Comparison of ENCODE assay signal across 18 cellular contexts in the genomic region with DNA sequence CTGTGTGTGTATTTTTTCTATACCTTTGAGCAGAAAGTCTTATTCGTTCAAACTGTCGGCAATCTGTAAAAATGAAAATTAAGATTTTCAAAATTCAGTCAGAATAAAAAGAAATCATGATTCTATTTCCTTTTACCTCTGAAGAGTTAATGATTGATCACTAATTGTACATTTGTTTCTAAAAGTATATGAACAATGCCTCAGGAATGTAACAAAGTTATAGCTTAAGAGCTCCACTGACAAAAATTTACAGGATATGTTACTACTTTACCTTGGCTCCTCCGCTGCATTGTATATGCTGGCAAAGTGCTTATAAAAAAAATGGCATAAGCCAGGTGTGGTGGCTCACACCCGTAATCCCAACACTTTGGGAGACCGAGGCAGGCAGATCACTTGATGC.
DNase-seq lines count a peak whose midpoint lies in the region; ATAC-seq, FAIRE-seq and TF ChIP-seq lines count a peak whose summit lies in the region.
"Had no signal": no experiment of that assay in that cellular context is flagged by ENCODE, and none has a peak within 500 bp of the region (broad histone marks: within the 10 kb centered on the region; RNA-seq: fewer than 3 reads in every experiment).

No MANE protein-coding gene starts in this region.

- no peak for TF ChIP-seq POLR2A in GM12891 (IDR thresholded peaks at IDR 0.05; ENCODE audit: low read depth, low read length)

- H3K4me1 Mint-ChIP-seq in CD4-positive, alpha-beta T cell (ENCODE audit: low read depth): no peaks in the 10 kb centered on the region
- H3K4me1 Mint-ChIP-seq: CD14-positive monocyte had no signal

- H3K36me3 Mint-ChIP-seq in CD4-positive, alpha-beta T cell (ENCODE audit: low read depth): peaks cover 63% of the 10 kb centered on the region

- H3K27ac ChIP-seq in CD4-positive, alpha-beta T cell (ENCODE audit: low read depth, low read length): no peak overlapping the region
- H3K27ac ChIP-seq: BLaER1, HL-60 had no signal

- no peak for DNase-seq in GM12891 (ENCODE audit: insufficient read length, low spot score)
- peak; percentile 35 for DNase-seq in RCC 7860 (ENCODE audit: low spot score)
- peak; percentile 63 for DNase-seq in kidney tubule cell (ENCODE audit: low spot score)
- DNase-seq in Right ventricle myocardium inferior (ENCODE audit: missing footprints): no peak
- no peak for DNase-seq in kidney glomerular epithelial cell (lab: John Stamatoyannopoulos, UW)
- no peak for DNase-seq in amygdala (lab: John Stamatoyannopoulos, UW)
- no peak for DNase-seq in CD4-positive, alpha-beta T cell
- DNase-seq: CD8-positive, alpha-beta T cell; DMS 273 treated with DMSO at 0.1 percent for 48 hours; DMS53; DND-41; EL had no signal

- no peak overlapping the region for H3K4me3 Mint-ChIP-seq in CD4-positive, alpha-beta T cell
- H3K4me3 Mint-ChIP-seq: CD14-positive monocyte; CD8-positive, alpha-beta T cell had no signal

- intact Hi-C loops in Right ventricle myocardium inferior (cut with DNase I): no loop called here
- intact Hi-C loops in CD4-positive, alpha-beta T cell (cut with DNase I, micrococcal nuclease): no loop called here

- no peaks in the 10 kb centered on the region for H3K27me3 Mint-ChIP-seq in CD4-positive, alpha-beta T cell

- no peaks in the 10 kb centered on the region for H3K9me3 ChIP-seq in CD4-positive, alpha-beta T cell (ENCODE audit: control insufficient read depth, low read length)
- H3K9me3 ChIP-seq: BLaER1, HAP-1 had no signal

- H3K27me3 ChIP-seq in CD4-positive, alpha-beta T cell (ENCODE audit: control insufficient read depth, insufficient read depth, low read length): no peaks in the 10 kb centered on the region
- H3K27me3 ChIP-seq: BLaER1 had no signal

- ATAC-seq in Right ventricle myocardium inferior: no peak
- ATAC-seq in CD4-positive, alpha-beta T cell (ENCODE audit: poor library complexity): no peak
- ATAC-seq: CD8-positive, alpha-beta T cell; GM12878 had no signal

- CTCF ChIA-PET in CD4-positive, alpha-beta T cell (lab: Charles Lee): no interaction called here

- peak; percentile 51 for FAIRE-seq in GM12891 (lab: Jason Lieb, UNC)
- FAIRE-seq in RCC 7860 (lab: Jason Lieb, UNC): peak; percentile 87
- FAIRE-seq: GM12878, GM19239 had no signal

- H3K9me3 Mint-ChIP-seq in CD4-positive, alpha-beta T cell: no peaks in the 10 kb centered on the region
- H3K9me3 Mint-ChIP-seq: CD14-positive monocyte; CD8-positive, alpha-beta T cell had no signal

- no peak overlapping the region for H3K27ac Mint-ChIP-seq in CD4-positive, alpha-beta T cell
- H3K27ac Mint-ChIP-seq: CD14-positive monocyte; CD8-positive, alpha-beta T cell had no signal

- POLR2A ChIA-PET in CD4-positive, alpha-beta T cell (lab: Charles Lee): no interaction called here

- TF ChIP-seq CTCF in CD4-positive, alpha-beta T cell (IDR thresholded peaks at IDR 0.05): no peak

TF ChIP-seq in GM12891, 5 proteins besides CTCF, POLR2A, EP300 and RAD21:
- TF ChIP-seq SPI1 (IDR thresholded peaks at IDR 0.05; ENCODE audit: low read depth, low read length): no peak

Comparison
In these comparisons a context has a peak if more than half of its experiments do, and no peak if none do; other contexts are left out.
1. DNase-seq: peak in RCC 7860 (single experiment) and kidney tubule cell (single experiment); none in GM12891 (single experiment), Right ventricle myocardium inferior (single experiment), kidney glomerular epithelial cell (single experiment), amygdala (0 of 56) and CD4-positive, alpha-beta T cell (0 of 10).